ENCODE assay signal across 17 cellular contexts in genomic region chr2:174951746-174952145, GRCh38. TPM values are rescaled to one million over a fixed set of nuclear protein-coding genes. Genes with fewer than 3 reads are reported as not detected.
DNase-seq lines count a peak whose midpoint lies in the region; ATAC-seq and TF ChIP-seq lines count a peak whose summit lies in the region.
"Had no signal": no experiment of that assay in that cellular context is flagged by ENCODE, and none has a peak within 500 bp of the region (broad histone marks: within the 10 kb centered on the region; RNA-seq: fewer than 3 reads in every experiment).

No MANE protein-coding gene starts in this region.

- H3K9me2 ChIP-seq in PC-3 (replicated peaks; ENCODE audit: low read length): no peaks in the 10 kb centered on the region

- H3K9me3 ChIP-seq in PC-3 (ENCODE audit: low read length) (no peaks in the 10 kb centered on the region), skeletal muscle satellite cell (replicated peaks; ENCODE audit: low read length) (no peaks in the 10 kb centered on the region), heart left ventricle (no peaks in the 10 kb centered on the region)
- H3K9me3 ChIP-seq: gastroesophageal sphincter, spleen had no signal

- H3F3A ChIP-seq in PC-3 (ENCODE audit: low read length, unreplicated experiment): no peaks in the 10 kb centered on the region

- POLR2A ChIA-PET in PC-3 (lab: Charles Lee; ENCODE audit: unreplicated experiment): no interaction called here

- CTCF ChIA-PET in PC-3 (lab: Charles Lee): interaction anchor here (0.5 kb wide), 1 partner anchor 39 kb away, joined by 3 read pairs; no protein-coding TSS in a partner anchor

- TF ChIP-seq CTCF in PC-3 (conservative IDR thresholded peaks at IDR 0.05; ENCODE audit: low read depth, low read length) (no peak), fibroblast of mammary gland (conservative IDR thresholded peaks at IDR 0.05; ENCODE audit: control insufficient read depth, insufficient read depth, low read depth, low read length) (no peak), heart left ventricle (IDR thresholded peaks at IDR 0.05) (no peak), GM13977 (IDR thresholded peaks at IDR 0.05; ENCODE audit: extremely low read depth, insufficient read depth, missing control alignments) (no peak)

- no peak for TF ChIP-seq POLR2A in heart left ventricle (IDR thresholded peaks at IDR 0.05)

- in situ Hi-C loops in GM13977 (cut with MboI; ENCODE audit: low pct_unique_long_range_greater_than_20kb, low sequenced_read_pairs, unreplicated experiment): no loop called here

- H3K27ac ChIP-seq in PC-3 (ENCODE audit: low read length) (no peak overlapping the region), heart left ventricle (no peak overlapping the region)
- H3K27ac ChIP-seq: gastroesophageal sphincter, spleen had no signal

- H3K4me1 ChIP-seq in PC-3 (ENCODE audit: insufficient read depth, low read length) (peaks cover 15% of the 10 kb centered on the region; the same call in 1 of the 2 replicates), skeletal muscle satellite cell (ENCODE audit: control insufficient read depth, insufficient read depth, low read length) (peaks cover 16% of the 10 kb centered on the region), heart left ventricle (no peaks in the 10 kb centered on the region)
- H3K4me1 ChIP-seq: gastroesophageal sphincter, spleen had no signal

- no peak overlapping the region for H3K4me2 ChIP-seq in PC-3 (ENCODE audit: low read length)
- peak overlapping the region; percentile 16 for H3K4me2 ChIP-seq in skeletal muscle satellite cell (ENCODE audit: low read length)

- no peak overlapping the region for H2AFZ ChIP-seq in PC-3 (ENCODE audit: low read length)

- H3K79me2 ChIP-seq in PC-3 (ENCODE audit: low read length): no peaks in the 10 kb centered on the region

- no peak overlapping the region for H3K9ac ChIP-seq in PC-3 (ENCODE audit: low read length)
- H3K9ac ChIP-seq in skeletal muscle satellite cell (ENCODE audit: low read depth, low read length): no peak overlapping the region

- intact Hi-C loops in PC-3 (cut with micrococcal nuclease) (no loop called here), heart left ventricle (cut with DNase I) (no loop called here)

- 90 to 97% (median 94%) methylated on average over 1 of the region's 1 CpG for WGBS in heart left ventricle, 4 donors

- no peak overlapping the region for H3K4me3 ChIP-seq in PC-3 (ENCODE audit: low read length)
- no peak overlapping the region for H3K4me3 ChIP-seq in fibroblast of mammary gland (ENCODE audit: control insufficient read depth, low read depth, low read length)
- H3K4me3 ChIP-seq in skeletal muscle satellite cell (ENCODE audit: low read length): no peak overlapping the region
- no peak overlapping the region for H3K4me3 ChIP-seq in heart left ventricle
- H3K4me3 ChIP-seq: gastroesophageal sphincter, spleen had no signal

- H3K27me3 ChIP-seq in PC-3 (ENCODE audit: low read length): no peaks in the 10 kb centered on the region
- no peaks in the 10 kb centered on the region for H3K27me3 ChIP-seq in skeletal muscle satellite cell (ENCODE audit: control insufficient read depth, insufficient read depth, low read length)
- no peaks in the 10 kb centered on the region for H3K27me3 ChIP-seq in heart left ventricle
- H3K27me3 ChIP-seq: gastroesophageal sphincter, spleen had no signal

- DNase-seq in NCI-H146 (lab: John Stamatoyannopoulos, UW) (peak; percentile 6), NCI-H146 treated with DMSO at 0.1 percent for 48 hours (lab: John Stamatoyannopoulos, UW; ENCODE audit: unreplicated experiment) (no peak), PC-3 (peak; percentile 62), fibroblast of mammary gland (ENCODE audit: low read depth) (peak; percentile 59), heart left ventricle (no peak), GM13977 (ENCODE audit: low spot score) (no peak), ureter (ENCODE audit: low spot score) (no peak)
- DNase-seq: activated naive CD4-positive, alpha-beta T cell treated with anti-CD3 and anti-CD28 coated beads, Interleukin-2, amount 10 ng/mL, durations not matched to agents 7 days and 5 days; Calu3; cortex of kidney; KG1; left cardiac atrium; NCI-H2081 treated with DMSO at 0.1 percent for 48 hours; spleen had no signal

- H4K20me1 ChIP-seq in PC-3 (ENCODE audit: low read length): no peaks in the 10 kb centered on the region

- BruUV-seq in PC-3 (replicated peaks; lab: Mats Ljungman, UMichigan): no TSS peak

- H3K36me3 ChIP-seq in PC-3 (ENCODE audit: low read depth, low read length) (no peaks in the 10 kb centered on the region), skeletal muscle satellite cell (ENCODE audit: insufficient read depth, low read length) (no peaks in the 10 kb centered on the region), heart left ventricle (no peaks in the 10 kb centered on the region)
- H3K36me3 ChIP-seq: gastroesophageal sphincter, spleen had no signal

- ATAC-seq in PC-3 (peak; percentile 92), heart left ventricle (no peak)
- ATAC-seq: gastroesophageal sphincter, left cardiac atrium, Panc1 had no signal

RNA-seq across cellular contexts. Expression of gene CHN1, which starts 53.4 kb away (rescaled TPM):
- total RNA-seq in PC-3 (2014; rRNA removed) (7.8 and 9.2 TPM in 2 replicates), heart left ventricle (10 to 100 TPM in 8 of 9 donors, 1 to 10 TPM in 1; 8.6 to 24.3 (median 19.3) TPM), ureter (13.4 TPM)
- total RNA-seq in skeletal muscle satellite cell (2012; rRNA removed): 13.7 and 23.2 TPM in 2 replicates
- polyA plus RNA-seq in heart left ventricle: 10 to 100 TPM in 1 of 2 donors, 1 to 10 TPM in 1; 6.9 to 10.2 TPM

Comparison
In these comparisons a context has a peak if more than half of its experiments do, and no peak if none do; other contexts are left out.
1. DNase-seq: peak in NCI-H146 (single experiment), PC-3 (single experiment) and fibroblast of mammary gland (single experiment); none in NCI-H146 treated with DMSO at 0.1 percent for 48 hours (single experiment), heart left ventricle (0 of 5), GM13977 (single experiment) and ureter (single experiment).